In genomic region chr17:70767102-70767701, GRCh38 we compare ENCODE assay signal across 8 cellular contexts.
DNase-seq lines count a peak whose midpoint lies in the region; ATAC-seq and TF ChIP-seq lines count a peak whose summit lies in the region.

No MANE protein-coding gene starts in this region.

- H3K4me3 ChIP-seq in BJ (ENCODE audit: low read depth, low read length), result no peak overlapping the region
- no peak overlapping the region for H3K4me3 ChIP-seq in spleen

- no peak for TF ChIP-seq POLR2A in spleen (IDR thresholded peaks at IDR 0.05)

- CTCF ChIA-PET in BJ (lab: Yijun Ruan, JAX), result interaction anchor here (0.6 to 2.4 kb wide), 21 partner anchors 10 to 1790 kb away, joined by 3 to 13 read pairs (median 4); no protein-coding TSS in a partner anchor

- H3K4me1 ChIP-seq in foreskin keratinocyte, result no peaks in the 10 kb centered on the region
- no peaks in the 10 kb centered on the region for H3K4me1 ChIP-seq in spleen

- ATAC-seq in foreskin keratinocyte, result no peak
- no peak for ATAC-seq in HG03378 (IDR thresholded peaks at IDR 0.05; ENCODE audit: unreplicated experiment)
- no peak for ATAC-seq in GM21576 (IDR thresholded peaks at IDR 0.05; ENCODE audit: unreplicated experiment)

- WGBS in spleen, 5 donors, result 50 to 61% (median 54%) methylated on average over 2 of the region's 2 CpGs

- no peaks in the 10 kb centered on the region for H3K27me3 ChIP-seq in BJ (ENCODE audit: control insufficient read depth, insufficient read depth, low read length)
- H3K27me3 ChIP-seq in foreskin keratinocyte, result no peaks in the 10 kb centered on the region
- H3K27me3 ChIP-seq in spleen (replicated peaks in 1 of 7), result peaks cover 0 to 4% (median 0%) of the 10 kb centered on the region in 7 donors

- no peaks in the 10 kb centered on the region for H3K9me3 ChIP-seq in spleen

- DNase-seq in BJ (ENCODE audit: low read depth), result no peak
- peak; percentile 7 for DNase-seq in HPDE6-E6E7 (ENCODE audit: extremely low spot score)
- DNase-seq in RKO (ENCODE audit: low spot score), result peak; percentile 54
- DNase-seq in foreskin keratinocyte, result peak; percentile 5 to 23
- DNase-seq in spleen, result no peak
- DNase-seq in GM19238 (ENCODE audit: insufficient read length, low spot score), result no peak

- H3K36me3 ChIP-seq in BJ (ENCODE audit: control insufficient read depth, insufficient read depth, low read length) (no peaks in the 10 kb centered on the region), spleen (no peaks in the 10 kb centered on the region)

- POLR2A ChIA-PET in BJ (lab: Charles Lee), result no interaction called here

- intact Hi-C loops in spleen (cut with DNase I; ENCODE audit: low total_unique reads), result loop anchor here (10.0 kb wide), 1 partner anchor 1778 kb away; no protein-coding TSS in a partner anchor

- TF ChIP-seq CTCF in BJ (IDR thresholded peaks at IDR 0.05; ENCODE audit: insufficient read depth, low read depth, low read length), result peak; percentile 68
- peak; percentile 81 for TF ChIP-seq CTCF in foreskin keratinocyte (conservative IDR thresholded peaks at IDR 0.05)
- TF ChIP-seq CTCF in spleen (IDR thresholded peaks at IDR 0.05 in 8 of 11, conservative IDR thresholded peaks at IDR 0.05 in 3 of 11), result peak in 9 of 11 experiments; percentile 9 to 56 (median 43)

- no peak overlapping the region for H3K27ac ChIP-seq in foreskin keratinocyte
- no peak overlapping the region for H3K27ac ChIP-seq in spleen

Comparison
In these comparisons a context has a peak if more than half of its experiments do, and no peak if none do; other contexts are left out.
1. DNase-seq: peak in HPDE6-E6E7 (single experiment), RKO (single experiment) and foreskin keratinocyte (2 of 2); none in BJ (single experiment), spleen (single experiment) and GM19238 (single experiment).
2. Peak in every context shown above with its lines, with median percentiles within 50 percentile points of each other: CTCF ChIP-seq.